Comparison of ENCODE assay signal across 16 cellular contexts in the genomic region with DNA sequence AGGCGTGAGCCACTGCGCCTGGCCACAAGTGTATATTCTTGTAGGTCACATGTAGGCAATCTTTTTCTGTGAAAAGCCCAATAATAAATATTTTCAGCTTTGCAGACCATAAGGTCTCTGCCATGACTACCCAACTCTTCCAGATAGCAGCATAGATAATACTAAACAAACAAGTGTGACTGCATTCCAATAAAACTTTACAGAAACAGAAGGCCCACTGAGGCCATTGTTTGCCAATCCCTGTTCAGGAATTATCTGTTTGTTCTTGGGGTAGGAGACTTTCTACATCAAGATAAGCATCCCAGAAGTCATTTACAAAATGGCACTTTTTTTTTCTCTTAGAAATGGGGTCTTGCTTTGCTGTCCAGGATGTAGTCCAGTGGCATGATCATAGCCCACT. TPM values are rescaled to one million over a fixed set of nuclear protein-coding genes. Genes with fewer than 3 reads are reported as not detected.
A peak's percentile ranks its signal among the peaks of the same experiment; 100 is the strongest.
DNase-seq lines count a peak whose midpoint lies in the region; TF ChIP-seq lines count a peak whose summit lies in the region.
"Had no signal": no experiment of that assay in that cellular context is flagged by ENCODE, and none has a peak within 500 bp of the region (broad histone marks: within the 10 kb centered on the region; RNA-seq: fewer than 3 reads in every experiment).

No MANE protein-coding gene starts in this region.

- 91 to 97% methylated on average over 2 of the region's 2 CpGs for WGBS in GM23248 (ENCODE audit: low coverage in 1 of 2, low lambda C conversion rate in 2 of 2, missing lambda C conversion rate in 2 of 2), 2 experiments

- H2AFZ ChIP-seq in GM23248 (no peak overlapping the region), neuron (ENCODE audit: low read depth, low read length) (no peak overlapping the region), osteoblast (ENCODE audit: low read length) (no peak overlapping the region)

- H3K27me3 ChIP-seq in GM23248 (replicated peaks; ENCODE audit: insufficient read depth) = no peaks in the 10 kb centered on the region
- H3K27me3 ChIP-seq in dorsolateral prefrontal cortex = no peaks in the 10 kb centered on the region
- no peaks in the 10 kb centered on the region for H3K27me3 ChIP-seq in neuron (ENCODE audit: insufficient read depth, low read length)
- no peaks in the 10 kb centered on the region for H3K27me3 ChIP-seq in osteoblast (ENCODE audit: insufficient read depth, low read length)
- H3K27me3 ChIP-seq: ascending aorta, foreskin keratinocyte had no signal

- no peak overlapping the region for H3K9ac ChIP-seq in GM23248

- no peaks in the 10 kb centered on the region for H3K27me3 Mint-ChIP-seq in activated T-cell treated with anti-CD3 and anti-CD28 coated beads, Interleukin-2, amount 50 U/mL, for 24 hours

- no peaks in the 10 kb centered on the region for H3K9me3 ChIP-seq in GM23248 (ENCODE audit: low read depth)
- peaks cover 10% of the 10 kb centered on the region for H3K9me3 ChIP-seq in neuron (ENCODE audit: low read length)
- no peaks in the 10 kb centered on the region for H3K9me3 ChIP-seq in osteoblast (ENCODE audit: low read depth, low read length)

- H3K4me3 ChIP-seq in GM23248 (peak overlapping the region; percentile 95; the same call in 1 of the 2 replicates), dorsolateral prefrontal cortex (peak overlapping the region in 37 of 59 donors; percentile 14 to 99 (median 93)), neuron (ENCODE audit: low read length) (peak overlapping the region; percentile 74), osteoblast (ENCODE audit: insufficient read depth, low read length) (no peak overlapping the region)
- H3K4me3 ChIP-seq: HAP-1 had no signal

- H3K36me3 Mint-ChIP-seq in activated T-cell treated with anti-CD3 and anti-CD28 coated beads, Interleukin-2, amount 50 U/mL, for 24 hours (ENCODE audit: low read depth) = peaks cover 36% of the 10 kb centered on the region

- no peaks in the 10 kb centered on the region for H3K9me2 ChIP-seq in GM23248 (ENCODE audit: insufficient read depth)

- H4K20me1 ChIP-seq in GM23248 (ENCODE audit: insufficient read depth) (no peaks in the 10 kb centered on the region), osteoblast (ENCODE audit: insufficient read depth, low read length) (no peaks in the 10 kb centered on the region)

- in situ Hi-C loops in GM23248 (cut with MboI) = no loop called here

- H3K4me1 Mint-ChIP-seq in activated T-cell treated with anti-CD3 and anti-CD28 coated beads, Interleukin-2, amount 50 U/mL, for 24 hours (ENCODE audit: low read depth) = peaks cover 23% of the 10 kb centered on the region

- H3K27ac ChIP-seq in GM23248 (no peak overlapping the region), dorsolateral prefrontal cortex (no peak overlapping the region), osteoblast (ENCODE audit: low read depth, low read length) (no peak overlapping the region)
- H3K27ac ChIP-seq: foreskin keratinocyte had no signal

- H3K79me2 ChIP-seq in GM23248 (ENCODE audit: insufficient read depth) (peaks cover 54% of the 10 kb centered on the region), osteoblast (ENCODE audit: insufficient read depth, low read length) (peaks cover 27% of the 10 kb centered on the region)

- intact Hi-C loops in dorsolateral prefrontal cortex (cut with DNase I) = loop anchor here (5.0 to 10.0 kb wide), 4 partner anchors 151 to 1049 kb away; a partner anchor contains a TSS

- 0 out of 2 replicates have a peak, but pooled peaks cover 5% of the 10 kb centered on the region for H3F3A ChIP-seq in GM23248 (ENCODE audit: insufficient read depth)

- peaks cover 31% of the 10 kb centered on the region for H3K9me3 Mint-ChIP-seq in activated T-cell treated with anti-CD3 and anti-CD28 coated beads, Interleukin-2, amount 50 U/mL, for 24 hours

- H3K27ac Mint-ChIP-seq in activated T-cell treated with anti-CD3 and anti-CD28 coated beads, Interleukin-2, amount 50 U/mL, for 24 hours = no peak overlapping the region

- H3K4me1 ChIP-seq in GM23248 (ENCODE audit: insufficient read depth) (peaks cover 4% of the 10 kb centered on the region), neuron (ENCODE audit: insufficient read depth, low read length) (peaks cover 6% of the 10 kb centered on the region), osteoblast (ENCODE audit: insufficient read depth, low read length) (peaks cover 12% of the 10 kb centered on the region)
- H3K4me1 ChIP-seq: foreskin keratinocyte, HAP-1 had no signal

- TF ChIP-seq CTCF in dorsolateral prefrontal cortex (IDR thresholded peaks at IDR 0.05 in 54 of 56, conservative IDR thresholded peaks at IDR 0.05 in 2 of 56; ENCODE audit: low read depth in 1 of 56, partially characterized antibody in 56 of 56) (no peak), osteoblast (IDR thresholded peaks at IDR 0.05; ENCODE audit: extremely low read depth, low read depth, low read length) (no peak)

- no peak for DNase-seq in activated T-cell treated with anti-CD3 and anti-CD28 coated beads, Interleukin-2, amount 50 U/mL, for 24 hours
- no peak for DNase-seq in activated T-cell treated with anti-CD3 and anti-CD28 coated beads, Interleukin-2, amount 50 U/mL, for 1 hour
- no peak for DNase-seq in GM23248
- DNase-seq in dorsolateral prefrontal cortex = no peak
- DNase-seq in osteoblast (ENCODE audit: insufficient read length, low spot score, missing footprints) = no peak
- no peak for DNase-seq in AG08396 (ENCODE audit: low spot score)
- DNase-seq in OCI-M2 (lab: John Stamatoyannopoulos, UW; ENCODE audit: unreplicated experiment) = no peak
- DNase-seq: EL, foreskin keratinocyte, Kasumi-1, left ventricle myocardium inferior, NCI-H1417, T-helper 9 cell had no signal

- H3K36me3 ChIP-seq in GM23248 (ENCODE audit: low read depth) (no peaks in the 10 kb centered on the region), neuron (ENCODE audit: insufficient read depth, low read length) (no peaks in the 10 kb centered on the region), osteoblast (ENCODE audit: insufficient read depth, low read length) (no peaks in the 10 kb centered on the region)
- H3K36me3 ChIP-seq: ascending aorta, HAP-1, left ventricle myocardium inferior had no signal

- peak overlapping the region; percentile 81 for H3K4me3 Mint-ChIP-seq in activated T-cell treated with anti-CD3 and anti-CD28 coated beads, Interleukin-2, amount 50 U/mL, for 24 hours

- no peak overlapping the region for H3K4me2 ChIP-seq in GM23248 (ENCODE audit: unreplicated experiment)
- no peak overlapping the region for H3K4me2 ChIP-seq in osteoblast (ENCODE audit: insufficient read depth, low read length)

RNA-seq across cellular contexts. Expression of a gene that starts 2.8 kb away (rescaled TPM):
- 10.7 and 15.1 TPM in 2 replicates for total RNA-seq in GM23248 (2014; rRNA removed; shearing (Covaris generic))
- 1.7 and 2.6 TPM in 2 replicates for polyA plus RNA-seq in GM23248 (2016; fragmentation: Nextera tagmentation; extraction: Ambion mirVana)
- 10 to 100 TPM; 11.7 to 25.0 (median 17.8) TPM for total RNA-seq in dorsolateral prefrontal cortex
- total RNA-seq in osteoblast = 11.9 and 12.7 TPM in 2 replicates

RNA-seq across cellular contexts. Expression of a gene that starts 29.5 kb away (rescaled TPM):
- 18.2 and 20.8 TPM in 2 replicates for total RNA-seq in GM23248 (2014; rRNA removed; shearing (Covaris generic))
- polyA plus RNA-seq in GM23248 (2016; fragmentation: Nextera tagmentation; extraction: Ambion mirVana) = 16.5 and 18.0 TPM in 2 replicates
- 10 to 100 TPM in 119 of 120 experiments, 1 to 10 TPM in 1; 9.8 to 36.6 (median 18.7) TPM for total RNA-seq in dorsolateral prefrontal cortex
- total RNA-seq in osteoblast = 10.9 and 11.2 TPM in 2 replicates

RNA-seq across cellular contexts. Expression of a gene that starts 55.4 kb away (rescaled TPM):
- total RNA-seq in GM23248 (2014; rRNA removed; shearing (Covaris generic)) = 47.8 and 52.6 TPM in 2 replicates
- polyA plus RNA-seq in GM23248 (2016; fragmentation: Nextera tagmentation; extraction: Ambion mirVana) = 19.0 and 21.8 TPM in 2 replicates
- total RNA-seq in dorsolateral prefrontal cortex (100 to 1,000 TPM; 140 to 230 (median 177) TPM), osteoblast (49.8 and 60.4 TPM in 2 replicates)
